Comparison of ENCODE assay signal across 22 cellular contexts in genomic region chr11:27379449-27379848, GRCh38. TPM values are rescaled to one million over a fixed set of nuclear protein-coding genes. Genes with fewer than 3 reads are reported as not detected.
DNase-seq lines count a peak whose midpoint lies in the region; ATAC-seq, FAIRE-seq and TF ChIP-seq lines count a peak whose summit lies in the region.
"Had no signal": no experiment of that assay in that cellular context is flagged by ENCODE, and none has a peak within 500 bp of the region (broad histone marks: within the 10 kb centered on the region; RNA-seq: fewer than 3 reads in every experiment).

No MANE protein-coding gene starts in this region.

- H3K27ac ChIP-seq in KMS-11 (peak overlapping the region; percentile 48), K562 (ENCODE audit: extremely low read depth, low read depth, low read length) (no peak overlapping the region), transverse colon (no peak overlapping the region)
- H3K27ac ChIP-seq: C4-2B had no signal

- TF ChIP-seq POLR2A in K562 (conservative IDR thresholded peaks at IDR 0.05) = no peak
- no peak for TF ChIP-seq POLR2A in GM12892 (IDR thresholded peaks at IDR 0.05; ENCODE audit: low read depth, low read length)
- TF ChIP-seq POLR2A in transverse colon (IDR thresholded peaks at IDR 0.05) = no peak

- H2AFZ ChIP-seq in KMS-11 (ENCODE audit: low read depth) (no peak overlapping the region), K562 (ENCODE audit: low read depth, low read length) (no peak overlapping the region)
- H2AFZ ChIP-seq: GM23338 had no signal

- TF ChIP-seq EP300 in K562 (IDR thresholded peaks at IDR 0.05; ENCODE audit: low read length) (no peak), transverse colon (IDR thresholded peaks at IDR 0.05; ENCODE audit: low read depth) (no peak)

- H3K4me1 ChIP-seq in KMS-11 (ENCODE audit: low read depth, poor library complexity, severe bottlenecking) = peaks cover 71% of the 10 kb centered on the region
- no peaks in the 10 kb centered on the region; a peak in 1 of 5 replicates for H3K4me1 ChIP-seq in K562 (replicated peaks in 1 of 2; ENCODE audit: control insufficient read depth in 2 of 2, insufficient read depth in 2 of 2, low read length in 2 of 2)
- no peaks in the 10 kb centered on the region for H3K4me1 ChIP-seq in transverse colon

- H3K9ac ChIP-seq in KMS-11 (no peak overlapping the region), K562 (ENCODE audit: insufficient read depth in 1 of 2, low read depth in 2 of 2, low read length in 2 of 2) (no peak overlapping the region)

- H3K4me2 ChIP-seq in KMS-11 (peak overlapping the region; percentile 54), K562 (ENCODE audit: insufficient read depth, low read length) (no peak overlapping the region)
- H3K4me2 ChIP-seq: GM23338 had no signal

- no peak overlapping the region for H3K4me3 ChIP-seq in KMS-11 (IDR thresholded peaks at IDR 0.05; ENCODE audit: insufficient read depth, low read depth, low read length)
- H3K4me3 ChIP-seq in K562 = no peak overlapping the region
- no peak overlapping the region for H3K4me3 ChIP-seq in transverse colon
- H3K4me3 ChIP-seq: GM12878, GM23338 had no signal

- H3K27me3 ChIP-seq in KMS-11 (ENCODE audit: insufficient read depth, low read depth) = no peaks in the 10 kb centered on the region
- no peaks in the 10 kb centered on the region for H3K27me3 ChIP-seq in K562 (ENCODE audit: control insufficient read depth in 2 of 2, insufficient read depth in 2 of 2, low read length in 2 of 2)
- H3K27me3 ChIP-seq in transverse colon = no peaks in the 10 kb centered on the region

- TF ChIP-seq CTCF in KMS-11 (conservative IDR thresholded peaks at IDR 0.05; ENCODE audit: low read depth, low read length) = no peak
- TF ChIP-seq CTCF in K562 (IDR thresholded peaks at IDR 0.05 in 2 of 3, conservative IDR thresholded peaks at IDR 0.05 in 1 of 3; ENCODE audit: insufficient read depth in 2 of 3, low read depth in 1 of 3, low read length in 3 of 3) = no peak
- no peak for TF ChIP-seq CTCF in progenitor cell of endocrine pancreas (IDR thresholded peaks at IDR 0.05; ENCODE audit: unreplicated experiment)
- TF ChIP-seq CTCF in transverse colon (IDR thresholded peaks at IDR 0.05) = no peak

- H3K79me2 ChIP-seq in KMS-11 (ENCODE audit: insufficient read depth, low read depth) (no peaks in the 10 kb centered on the region), K562 (ENCODE audit: control insufficient read depth, insufficient read depth, low read length) (no peaks in the 10 kb centered on the region)

- in situ Hi-C loops in K562 (cut with MboI) = no loop called here
- in situ Hi-C loops in transverse colon (cut with MboI; ENCODE audit: low pct_ligation_motif_present in 1 of 4, low pct_unique_long_range_greater_than_20kb in 1 of 4, low sequenced_read_pairs in 3 of 4) = no loop called here

- H3K9me1 ChIP-seq in K562 (ENCODE audit: control insufficient read depth, insufficient read depth, low read length) = no peaks in the 10 kb centered on the region

- no peak for TF ChIP-seq RAD21 in K562 (CRISPR knock-in tag; conservative IDR thresholded peaks at IDR 0.05 in 1 of 2, IDR thresholded peaks at IDR 0.05 in 1 of 2)

- H3K9me3 Mint-ChIP-seq in progenitor cell of endocrine pancreas (ENCODE audit: low read depth) = no peaks in the 10 kb centered on the region
- H3K9me3 Mint-ChIP-seq: CD4-positive, alpha-beta T cell; GM23338 had no signal

- H3K36me3 Mint-ChIP-seq in progenitor cell of endocrine pancreas (ENCODE audit: insufficient read depth) = peaks cover 33% of the 10 kb centered on the region

- no peaks in the 10 kb centered on the region for H3K9me3 ChIP-seq in K562 (replicated peaks; ENCODE audit: control insufficient read depth, insufficient read depth, low read depth, low read length)
- no peaks in the 10 kb centered on the region for H3K9me3 ChIP-seq in transverse colon
- H3K9me3 ChIP-seq: Caco-2 had no signal

- H3K36me3 ChIP-seq in KMS-11 (ENCODE audit: insufficient read depth) = no peaks in the 10 kb centered on the region
- no peaks in the 10 kb centered on the region; the same call in 1 of the 3 replicates for H3K36me3 ChIP-seq in K562 (ENCODE audit: control insufficient read depth, insufficient read depth, low read length)
- peaks cover 0 to 12% (median 2%) of the 10 kb centered on the region in 4 donors for H3K36me3 ChIP-seq in transverse colon

- no peak for DNase-seq in K562 (ENCODE audit: extremely low read depth in 1 of 4, low spot score in 3 of 4)
- peak; percentile 69 for DNase-seq in islet precursor cell
- DNase-seq in progenitor cell of endocrine pancreas (ENCODE audit: low spot score, unreplicated experiment) = no peak
- no peak for DNase-seq in GM12892 (ENCODE audit: insufficient read length)
- no peak for DNase-seq in HUDEP-2 (lab: John Stamatoyannopoulos, UW; ENCODE audit: unreplicated experiment in 76 of 76)
- DNase-seq in transverse colon = no peak
- DNase-seq: AML-193; Caco-2; CD4-positive, alpha-beta T cell; DMS153; DMS79; GF-D8; H7; Kasumi-1 had no signal

- peaks cover 42% of the 10 kb centered on the region for H3K4me1 Mint-ChIP-seq in progenitor cell of endocrine pancreas (ENCODE audit: low read depth)

- intact Hi-C loops in K562 (cut with micrococcal nuclease) = no loop called here
- intact Hi-C loops in transverse colon (cut with DNase I; ENCODE audit: low total_unique reads) = no loop called here

- ATAC-seq in K562 (peak; percentile 65), GM19397 (IDR thresholded peaks at IDR 0.05; ENCODE audit: unreplicated experiment) (no peak)
- ATAC-seq: GM12878, GM23338, HCT116 had no signal

- WGBS in K562 (ENCODE audit: insufficient coverage, low coverage, missing lambda C conversion rate) = 31% methylated on average over 3 of the region's 3 CpGs
- 80 to 83% methylated on average over 2 to 3 of the region's 3 CpGs for WGBS in transverse colon (ENCODE audit: low coverage in 1 of 2), 2 donors

- H3K27ac Mint-ChIP-seq in progenitor cell of endocrine pancreas = peak overlapping the region; percentile 73
- H3K27ac Mint-ChIP-seq: CD4-positive, alpha-beta T cell; GM23338 had no signal

- H4K20me1 ChIP-seq in KMS-11 (ENCODE audit: insufficient read depth) (no peaks in the 10 kb centered on the region), K562 (replicated peaks; ENCODE audit: control insufficient read depth, insufficient read depth, low read length) (no peaks in the 10 kb centered on the region)

- POLR2A ChIA-PET in K562 (lab: Yijun Ruan, JAX) = interaction anchor here (1.2 to 1.7 kb wide), 2 partner anchors 9 to 23 kb away, joined by 3 to 5 read pairs; no protein-coding TSS in a partner anchor

- no peaks in the 10 kb centered on the region for H3K27me3 Mint-ChIP-seq in progenitor cell of endocrine pancreas
- H3K27me3 Mint-ChIP-seq: CD4-positive, alpha-beta T cell had no signal

- no peak overlapping the region for H3K4me3 Mint-ChIP-seq in progenitor cell of endocrine pancreas (ENCODE audit: low read depth)
- H3K4me3 Mint-ChIP-seq: CD4-positive, alpha-beta T cell; GM23338 had no signal

- no TSS peak for BruUV-seq in K562 (replicated peaks; lab: Mats Ljungman, UMichigan)

- no peak for FAIRE-seq in K562 (lab: Jason Lieb, UNC)
- no peak for FAIRE-seq in GM12892 (lab: Jason Lieb, UNC)
- FAIRE-seq: A204.1, GM12878, GM19239 had no signal

- CTCF ChIA-PET in K562 (lab: Yijun Ruan, JAX; ENCODE audit: low intra/inter-chr PET ratio) = no interaction called here

TF ChIP-seq in K562, 482 proteins besides CTCF, POLR2A, EP300 and RAD21 (continues in another document):
- TF ChIP-seq, protein P1, sequence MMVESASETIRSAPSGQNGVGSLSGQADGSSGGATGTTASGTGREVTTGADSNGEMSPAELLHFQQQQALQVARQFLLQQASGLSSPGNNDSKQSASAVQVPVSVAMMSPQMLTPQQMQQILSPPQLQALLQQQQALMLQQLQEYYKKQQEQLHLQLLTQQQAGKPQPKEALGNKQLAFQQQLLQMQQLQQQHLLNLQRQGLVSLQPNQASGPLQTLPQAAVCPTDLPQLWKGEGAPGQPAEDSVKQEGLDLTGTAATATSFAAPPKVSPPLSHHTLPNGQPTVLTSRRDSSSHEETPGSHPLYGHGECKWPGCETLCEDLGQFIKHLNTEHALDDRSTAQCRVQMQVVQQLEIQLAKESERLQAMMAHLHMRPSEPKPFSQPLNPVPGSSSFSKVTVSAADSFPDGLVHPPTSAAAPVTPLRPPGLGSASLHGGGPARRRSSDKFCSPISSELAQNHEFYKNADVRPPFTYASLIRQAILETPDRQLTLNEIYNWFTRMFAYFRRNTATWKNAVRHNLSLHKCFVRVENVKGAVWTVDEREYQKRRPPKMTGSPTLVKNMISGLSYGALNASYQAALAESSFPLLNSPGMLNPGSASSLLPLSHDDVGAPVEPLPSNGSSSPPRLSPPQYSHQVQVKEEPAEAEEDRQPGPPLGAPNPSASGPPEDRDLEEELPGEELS (CRISPR knock-in tag; IDR thresholded peaks at IDR 0.05; ENCODE audit: borderline replicate concordance) = no peak
- TF ChIP-seq NFXL1 (CRISPR knock-in tag; IDR thresholded peaks at IDR 0.05) (no peak), LARP7 (IDR thresholded peaks at IDR 0.05) (no peak), ZFX (CRISPR knock-in tag; IDR thresholded peaks at IDR 0.05) (no peak), ZFPM2 (CRISPR knock-in tag; IDR thresholded peaks at IDR 0.05) (no peak), ZFP36 (IDR thresholded peaks at IDR 0.05; ENCODE audit: low read depth, low read length, partially characterized antibody) (no peak), ZNF232 (CRISPR knock-in tag; IDR thresholded peaks at IDR 0.05) (no peak), FOXP1 (CRISPR knock-in tag; IDR thresholded peaks at IDR 0.05) (no peak)

RNA-seq across cellular contexts. Expression of gene CCDC34, which starts 16.4 kb away (rescaled TPM):
- 2.5 and 6.3 TPM in 2 replicates for total RNA-seq in K562 (2011; cell fraction: chromatin; rRNA removed; ENCODE audit: low replicate concordance)
- 2.5 and 2.7 TPM in 2 replicates for total RNA-seq in K562 (2011; cell fraction: nucleolus; rRNA removed)
- total RNA-seq in K562 (2011; cell fraction: nucleoplasm; rRNA removed) = 3.3 and 7.7 TPM in 2 replicates
- total RNA-seq in K562 (2014; rRNA removed) = 13.8 and 16.5 TPM in 2 replicates
- 22.4 and 24.7 TPM in 2 replicates for total RNA-seq in K562 (2014; rRNA removed; fragmentation: Illumina TruSeq; extraction: Trizol)
- total RNA-seq in K562 (2015; rRNA removed; fragmentation: Illumina TruSeq; extraction: Trizol) = 32.6 and 34.7 TPM in 2 replicates
- total RNA-seq in K562 (2021) = 14.8 and 15.7 TPM in 2 replicates
- 8.1 and 11.9 TPM in 2 replicates for polyA plus RNA-seq in K562 (2011; rRNA removed)
- polyA plus RNA-seq in K562 (2011; cell fraction: cytosol; rRNA removed) = 5.8 and 7.1 TPM in 2 replicates
- polyA plus RNA-seq in K562 (2011; cell fraction: nucleus; rRNA removed) = 5.1 and 5.8 TPM in 2 replicates
- 16.1 and 24.0 TPM in 2 replicates for polyA plus RNA-seq in K562 (2012)
- polyA plus RNA-seq in K562 (2014; fragmentation: Illumina TruSeq; extraction: Trizol) = 30.9 and 42.0 TPM in 2 replicates
- polyA plus RNA-seq in K562 (2014; fragmentation: Nextera tagmentation; extraction: Ambion mirVana) = 1 to 10 TPM; 6.2 to 6.6 TPM
- 15.6 and 19.0 TPM in 2 replicates for polyA plus RNA-seq in K562 (2014; rRNA removed)
- polyA minus RNA-seq in K562 (2011; rRNA and poly(A)+ RNA removed) = 5.4 and 7.6 TPM in 2 replicates
- 3.1 and 4.3 TPM in 2 replicates for polyA minus RNA-seq in K562 (2011; cell fraction: cytosol; rRNA and poly(A)+ RNA removed)
- 4.7 and 5.2 TPM in 2 replicates for polyA minus RNA-seq in K562 (2011; cell fraction: nucleus; rRNA and poly(A)+ RNA removed)
- 25.9 and 32.2 TPM in 2 replicates for total RNA-seq in progenitor cell of endocrine pancreas
- 18.9 TPM for polyA plus RNA-seq in GM12892 (2012; ENCODE audit: missing spikeins)
- 1 to 10 TPM in 2 of 4 donors, under 1 TPM in 1, not detected in 1; 0.40 to 6.8 (median 5.6) TPM for total RNA-seq in transverse colon
